Comparison of ENCODE assay signal across 17 cellular contexts in genomic region chr11:82995276-82995675, GRCh38.
DNase-seq lines count a peak whose midpoint lies in the region; ATAC-seq and TF ChIP-seq lines count a peak whose summit lies in the region.
"Had no signal": no experiment of that assay in that cellular context is flagged by ENCODE, and none has a peak within 500 bp of the region (broad histone marks: within the 10 kb centered on the region; RNA-seq: fewer than 3 reads in every experiment).

No MANE protein-coding gene starts in this region.

- peaks cover 49% of the 10 kb centered on the region for H3K4me1 Mint-ChIP-seq in activated T-cell treated with anti-CD3 and anti-CD28 coated beads, Interleukin-2, amount 50 U/mL, for 4 hours (ENCODE audit: low read depth)
- peaks cover 67% of the 10 kb centered on the region for H3K4me1 Mint-ChIP-seq in activated T-helper 2 cell treated with anti-CD3 and anti-CD28 coated beads, Interferon-gamma antibody, Interleukin-2, Interleukin-4, amounts not matched to agents 10 μg/mL and 5 μg/mL and 100 μg/mL, durations not matched to agents 14 hours and 24 hours and 36 hours (ENCODE audit: low read depth)

- no peaks in the 10 kb centered on the region for H3K27me3 ChIP-seq in foreskin keratinocyte
- H3K27me3 ChIP-seq: body of pancreas had no signal

- peak overlapping the region; percentile 7 for H3K4me3 Mint-ChIP-seq in activated T-cell treated with anti-CD3 and anti-CD28 coated beads, Interleukin-2, amount 50 U/mL, for 4 hours
- peak overlapping the region; percentile 18 for H3K4me3 Mint-ChIP-seq in activated T-helper 2 cell treated with anti-CD3 and anti-CD28 coated beads, Interferon-gamma antibody, Interleukin-2, Interleukin-4, amounts not matched to agents 10 μg/mL and 5 μg/mL and 100 μg/mL, durations not matched to agents 14 hours and 24 hours and 36 hours (ENCODE audit: low read depth)

- peak overlapping the region; percentile 79 for H3K27ac Mint-ChIP-seq in activated T-helper 2 cell treated with anti-CD3 and anti-CD28 coated beads, Interferon-gamma antibody, Interleukin-2, Interleukin-4, amounts not matched to agents 10 μg/mL and 5 μg/mL and 100 μg/mL, durations not matched to agents 14 hours and 24 hours and 36 hours

- H3K36me3 Mint-ChIP-seq in activated T-cell treated with anti-CD3 and anti-CD28 coated beads, Interleukin-2, amount 50 U/mL, for 4 hours (ENCODE audit: insufficient read depth), result peaks cover 32% of the 10 kb centered on the region
- peaks cover 42% of the 10 kb centered on the region for H3K36me3 Mint-ChIP-seq in activated T-helper 2 cell treated with anti-CD3 and anti-CD28 coated beads, Interferon-gamma antibody, Interleukin-2, Interleukin-4, amounts not matched to agents 10 μg/mL and 5 μg/mL and 100 μg/mL, durations not matched to agents 14 hours and 24 hours and 36 hours (ENCODE audit: low read depth)

- intact Hi-C loops in activated T-helper 2 cell treated with anti-CD3 and anti-CD28 coated beads, Interferon-gamma antibody, Interleukin-2, Interleukin-4, amounts not matched to agents 10 μg/mL and 5 μg/mL and 100 μg/mL, durations not matched to agents 14 hours and 24 hours and 36 hours (cut with micrococcal nuclease), result loop anchor here (1.0 to 5.0 kb wide), 2 partner anchors 17 to 292 kb away; partner anchors contain the start of gene CCDC90B

- H3K27ac ChIP-seq in foreskin keratinocyte, result peak overlapping the region; percentile 23
- H3K27ac ChIP-seq in temporal lobe (ENCODE audit: low read depth, low read length), result peak overlapping the region; percentile 33
- H3K27ac ChIP-seq: body of pancreas, HL-60 had no signal

- ATAC-seq in activated T-cell treated with anti-CD3 and anti-CD28 coated beads, Interleukin-2, amount 50 U/mL, for 4 hours, result no peak
- no peak for ATAC-seq in foreskin keratinocyte
- ATAC-seq: body of pancreas had no signal

- H3K9me3 Mint-ChIP-seq in activated T-cell treated with anti-CD3 and anti-CD28 coated beads, Interleukin-2, amount 50 U/mL, for 4 hours, result no peaks in the 10 kb centered on the region
- no peaks in the 10 kb centered on the region for H3K9me3 Mint-ChIP-seq in activated T-helper 2 cell treated with anti-CD3 and anti-CD28 coated beads, Interferon-gamma antibody, Interleukin-2, Interleukin-4, amounts not matched to agents 10 μg/mL and 5 μg/mL and 100 μg/mL, durations not matched to agents 14 hours and 24 hours and 36 hours
- H3K9me3 Mint-ChIP-seq: naive B cell had no signal

- no peak for DNase-seq in activated T-cell treated with anti-CD3 and anti-CD28 coated beads, Interleukin-2, amount 50 U/mL, for 4 hours
- no peak for DNase-seq in activated T-cell treated with anti-CD3 and anti-CD28 coated beads, Interleukin-2, amount 50 U/mL, for 48 hours
- no peak for DNase-seq in activated T-helper 2 cell treated with anti-CD3 and anti-CD28 coated beads, Interferon-gamma antibody, Interleukin-2, Interleukin-4, amounts not matched to agents 10 μg/mL and 5 μg/mL and 100 μg/mL, durations not matched to agents 14 hours and 24 hours and 36 hours (ENCODE audit: low spot score)
- DNase-seq in foreskin keratinocyte (no peak), NCI-H226 (no peak), AG20443 (ENCODE audit: low spot score) (no peak), NAMALWA (ENCODE audit: low spot score) (no peak)
- DNase-seq: activated effector memory CD4-positive, alpha-beta T cell treated with anti-CD3 and anti-CD28 coated beads, Interleukin-2, amount 50 U/mL, for 16 hours; body of pancreas; Caco-2; KBM-7; naive B cell; NCI-H1436; T-helper 9 cell; trophoblast cell had no signal

- no peak for TF ChIP-seq CTCF in foreskin keratinocyte (conservative IDR thresholded peaks at IDR 0.05)

- peaks cover 30% of the 10 kb centered on the region for H3K4me1 ChIP-seq in foreskin keratinocyte

- no peaks in the 10 kb centered on the region for H3K27me3 Mint-ChIP-seq in activated T-cell treated with anti-CD3 and anti-CD28 coated beads, Interleukin-2, amount 50 U/mL, for 4 hours (ENCODE audit: low read depth)
- no peaks in the 10 kb centered on the region for H3K27me3 Mint-ChIP-seq in activated T-helper 2 cell treated with anti-CD3 and anti-CD28 coated beads, Interferon-gamma antibody, Interleukin-2, Interleukin-4, amounts not matched to agents 10 μg/mL and 5 μg/mL and 100 μg/mL, durations not matched to agents 14 hours and 24 hours and 36 hours (ENCODE audit: low read depth)
- H3K27me3 Mint-ChIP-seq: naive B cell had no signal
